ENCODE assay signal across 12 cellular contexts in genomic region chr5:142680605-142681259, GRCh38. TPM values are rescaled to one million over a fixed set of nuclear protein-coding genes. Genes with fewer than 3 reads are reported as not detected.
DNase-seq lines count a peak whose midpoint lies in the region; ATAC-seq and TF ChIP-seq lines count a peak whose summit lies in the region.
"Had no signal": no experiment of that assay in that cellular context is flagged by ENCODE, and none has a peak within 500 bp of the region (broad histone marks: within the 10 kb centered on the region; RNA-seq: fewer than 3 reads in every experiment).

No MANE protein-coding gene starts in this region.

- no peak overlapping the region for H2BK12ac ChIP-seq in mesenchymal stem cell (ENCODE audit: low read length in 2 of 2)

- dilution Hi-C loops in mammary epithelial cell (cut with HindIII; ENCODE audit: low sequenced_read_pairs) = no loop called here

- no peaks in the 10 kb centered on the region for H3K9me3 Mint-ChIP-seq in activated CD4-positive, alpha-beta memory T cell treated with anti-CD3 and anti-CD28 coated beads for 36 hours
- no peaks in the 10 kb centered on the region for H3K9me3 Mint-ChIP-seq in activated CD8-positive, alpha-beta memory T cell treated with anti-CD3 and anti-CD28 coated beads, Interleukin-2, amount 10 ng/mL, durations not matched to agents 7 days and 5 days (ENCODE audit: low read depth)
- no peaks in the 10 kb centered on the region for H3K9me3 Mint-ChIP-seq in naive thymus-derived CD8-positive, alpha-beta T cell

- H3K4me3 Mint-ChIP-seq in activated CD4-positive, alpha-beta memory T cell treated with anti-CD3 and anti-CD28 coated beads for 36 hours = no peak overlapping the region
- H3K4me3 Mint-ChIP-seq in activated CD8-positive, alpha-beta memory T cell treated with anti-CD3 and anti-CD28 coated beads, Interleukin-2, amount 10 ng/mL, durations not matched to agents 7 days and 5 days = no peak overlapping the region
- no peak overlapping the region for H3K4me3 Mint-ChIP-seq in naive thymus-derived CD8-positive, alpha-beta T cell
- H3K4me3 Mint-ChIP-seq: activated CD4-positive, alpha-beta T cell treated with anti-CD3 and anti-CD28 coated beads for 36 hours; activated naive CD8-positive, alpha-beta T cell had no signal

- H3K4me1 ChIP-seq in mammary epithelial cell (ENCODE audit: insufficient read depth, low read length) (peaks cover 44% of the 10 kb centered on the region), mesenchymal stem cell (ENCODE audit: control insufficient read depth, insufficient read depth, low read depth, low read length) (peaks cover 10% of the 10 kb centered on the region)

- peaks cover 3% of the 10 kb centered on the region for H3K79me2 ChIP-seq in mammary epithelial cell (ENCODE audit: insufficient read depth, low read length)

- H3K14ac ChIP-seq in mesenchymal stem cell (ENCODE audit: low read length in 2 of 2) = no peak overlapping the region

- BruUV-seq in mammary epithelial cell (replicated peaks; lab: Mats Ljungman, UMichigan) = no TSS peak

- no peak overlapping the region for H3K18ac ChIP-seq in mesenchymal stem cell (ENCODE audit: low read depth in 1 of 2, low read length in 2 of 2)

- no peak overlapping the region for H3K23ac ChIP-seq in mesenchymal stem cell (ENCODE audit: low read length in 2 of 2)

- H2BK15ac ChIP-seq in mesenchymal stem cell (ENCODE audit: low read depth, poor library complexity, severe bottlenecking) = no peak overlapping the region

- TF ChIP-seq CTCF in mammary epithelial cell (conservative IDR thresholded peaks at IDR 0.05 in 1 of 2, IDR thresholded peaks at IDR 0.05 in 1 of 2; ENCODE audit: extremely low read depth in 1 of 2, insufficient read depth in 1 of 2, low read depth in 1 of 2, low read length in 2 of 2) = no peak

- CTCF ChIA-PET in mammary epithelial cell (lab: Charles Lee; ENCODE audit: low non-redundant PET) = no interaction called here
- CTCF ChIA-PET in activated CD4-positive, alpha-beta memory T cell treated with anti-CD3 and anti-CD28 coated beads for 36 hours (lab: Charles Lee) = interaction anchor here (1.3 kb wide), 1 partner anchor 25 kb away, joined by 5 read pairs; no protein-coding TSS in a partner anchor
- CTCF ChIA-PET in activated CD8-positive, alpha-beta memory T cell treated with anti-CD3 and anti-CD28 coated beads, Interleukin-2, amount 10 ng/mL, durations not matched to agents 7 days and 5 days (lab: Charles Lee) = no interaction called here

- H2AFZ ChIP-seq in mammary epithelial cell (ENCODE audit: low read depth, low read length) = no peak overlapping the region
- H2AFZ ChIP-seq in mesenchymal stem cell (ENCODE audit: low read depth, low read length) = no peak overlapping the region

- no peak for ATAC-seq in activated CD8-positive, alpha-beta memory T cell treated with anti-CD3 and anti-CD28 coated beads, Interleukin-2, amount 10 ng/mL, durations not matched to agents 7 days and 5 days
- ATAC-seq in naive thymus-derived CD8-positive, alpha-beta T cell = no peak
- ATAC-seq: activated CD4-positive, alpha-beta T cell treated with anti-CD3 and anti-CD28 coated beads for 36 hours; right cardiac atrium had no signal

- H3K27ac ChIP-seq in mammary epithelial cell (ENCODE audit: insufficient read depth, low read depth, low read length) = peak overlapping the region; percentile 60
- H3K27ac ChIP-seq in mesenchymal stem cell (ENCODE audit: low read length, poor library complexity, severe bottlenecking) = peak overlapping the region; percentile 16

- H2BK120ac ChIP-seq in mesenchymal stem cell (ENCODE audit: low read depth, low read length) = no peak overlapping the region

- H3K27me3 ChIP-seq in MG63 (no peaks in the 10 kb centered on the region), mammary epithelial cell (ENCODE audit: insufficient read depth, low read length) (no peaks in the 10 kb centered on the region), mesenchymal stem cell (ENCODE audit: control insufficient read depth in 1 of 2, insufficient read depth in 1 of 2, low read length in 2 of 2) (no peaks in the 10 kb centered on the region)

- no peak overlapping the region for H4K8ac ChIP-seq in mesenchymal stem cell (ENCODE audit: low read length)

- 34% methylated on average over 5 of the region's 5 CpGs for WGBS in mammary epithelial cell (ENCODE audit: low coverage, missing lambda C conversion rate)
- 83% methylated on average over 3 of the region's 5 CpGs for WGBS in mesenchymal stem cell

- no peaks in the 10 kb centered on the region for H3K9me3 ChIP-seq in MG63
- H3K9me3 ChIP-seq in mammary epithelial cell (replicated peaks; ENCODE audit: insufficient read depth, low read length) = no peaks in the 10 kb centered on the region
- H3K9me3 ChIP-seq in mesenchymal stem cell (ENCODE audit: control insufficient read depth, low read length) = no peaks in the 10 kb centered on the region

- no peak overlapping the region for H3K4me3 ChIP-seq in MG63
- H3K4me3 ChIP-seq in mammary epithelial cell (replicated peaks in 1 of 3; ENCODE audit: insufficient read depth in 1 of 3, low read depth in 2 of 3, low read length in 3 of 3) = no peak overlapping the region
- no peak overlapping the region for H3K4me3 ChIP-seq in mesenchymal stem cell (ENCODE audit: insufficient read depth in 1 of 2, low read depth in 1 of 2, low read length in 2 of 2)

- no peaks in the 10 kb centered on the region for H3K36me3 Mint-ChIP-seq in activated CD4-positive, alpha-beta memory T cell treated with anti-CD3 and anti-CD28 coated beads for 36 hours
- H3K36me3 Mint-ChIP-seq in activated CD8-positive, alpha-beta memory T cell treated with anti-CD3 and anti-CD28 coated beads, Interleukin-2, amount 10 ng/mL, durations not matched to agents 7 days and 5 days = no peaks in the 10 kb centered on the region
- no peaks in the 10 kb centered on the region for H3K36me3 Mint-ChIP-seq in naive thymus-derived CD8-positive, alpha-beta T cell
- H3K36me3 Mint-ChIP-seq: activated naive CD8-positive, alpha-beta T cell had no signal

- H2AK5ac ChIP-seq in mesenchymal stem cell (ENCODE audit: low read length, severe bottlenecking) = no peak overlapping the region

- in situ Hi-C loops in mammary epithelial cell (cut with MboI; ENCODE audit: low sequenced_read_pairs in 2 of 2) = no loop called here

- no peak overlapping the region for H3K27ac Mint-ChIP-seq in activated CD4-positive, alpha-beta memory T cell treated with anti-CD3 and anti-CD28 coated beads for 36 hours
- H3K27ac Mint-ChIP-seq in activated CD8-positive, alpha-beta memory T cell treated with anti-CD3 and anti-CD28 coated beads, Interleukin-2, amount 10 ng/mL, durations not matched to agents 7 days and 5 days = no peak overlapping the region
- H3K27ac Mint-ChIP-seq in naive thymus-derived CD8-positive, alpha-beta T cell = no peak overlapping the region
- H3K27ac Mint-ChIP-seq: activated CD4-positive, alpha-beta T cell treated with anti-CD3 and anti-CD28 coated beads for 36 hours; activated naive CD8-positive, alpha-beta T cell had no signal

- no peaks in the 10 kb centered on the region for H3K4me1 Mint-ChIP-seq in activated CD4-positive, alpha-beta memory T cell treated with anti-CD3 and anti-CD28 coated beads for 36 hours (ENCODE audit: low read depth)
- no peaks in the 10 kb centered on the region for H3K4me1 Mint-ChIP-seq in activated CD8-positive, alpha-beta memory T cell treated with anti-CD3 and anti-CD28 coated beads, Interleukin-2, amount 10 ng/mL, durations not matched to agents 7 days and 5 days
- no peaks in the 10 kb centered on the region for H3K4me1 Mint-ChIP-seq in naive thymus-derived CD8-positive, alpha-beta T cell
- H3K4me1 Mint-ChIP-seq: activated CD4-positive, alpha-beta T cell treated with anti-CD3 and anti-CD28 coated beads for 36 hours had no signal

- POLR2A ChIA-PET in activated CD4-positive, alpha-beta memory T cell treated with anti-CD3 and anti-CD28 coated beads for 36 hours (lab: Charles Lee) = no interaction called here
- POLR2A ChIA-PET in naive thymus-derived CD8-positive, alpha-beta T cell (lab: Charles Lee) = interaction anchor here (0.6 kb wide), 1 partner anchor 328 kb away, joined by 3 read pairs; no protein-coding TSS in a partner anchor

- peak; percentile 98 for DNase-seq in DMS53 (lab: John Stamatoyannopoulos, UW)
- DNase-seq in MG63 = peak; percentile 53
- peak; percentile 96 for DNase-seq in mammary epithelial cell
- peak; percentile 36 for DNase-seq in mesenchymal stem cell
- no peak for DNase-seq in activated CD4-positive, alpha-beta memory T cell treated with anti-CD3 and anti-CD28 coated beads for 36 hours
- DNase-seq in activated CD8-positive, alpha-beta memory T cell treated with anti-CD3 and anti-CD28 coated beads, Interleukin-2, amount 10 ng/mL, durations not matched to agents 7 days and 5 days = no peak
- no peak for DNase-seq in naive thymus-derived CD8-positive, alpha-beta T cell
- DNase-seq in SKM-1 (lab: John Stamatoyannopoulos, UW; ENCODE audit: unreplicated experiment) = no peak
- DNase-seq: activated CD4-positive, alpha-beta T cell treated with anti-CD3 and anti-CD28 coated beads for 36 hours; MM.1S; right cardiac atrium had no signal

- H3K9ac ChIP-seq in mammary epithelial cell (ENCODE audit: insufficient read depth, low read length) (peak overlapping the region; percentile 56), mesenchymal stem cell (ENCODE audit: low read length) (no peak overlapping the region)

- H2BK5ac ChIP-seq in mesenchymal stem cell (ENCODE audit: low read depth, low read length, poor library complexity, severe bottlenecking) = no peak overlapping the region

- H3K4me2 ChIP-seq in mammary epithelial cell (ENCODE audit: insufficient read depth, low read depth, low read length) (peak overlapping the region; percentile 63), mesenchymal stem cell (ENCODE audit: low read length, poor library complexity, severe bottlenecking) (no peak overlapping the region)

- no peaks in the 10 kb centered on the region for H3K27me3 Mint-ChIP-seq in activated CD4-positive, alpha-beta memory T cell treated with anti-CD3 and anti-CD28 coated beads for 36 hours
- peaks cover 8% of the 10 kb centered on the region for H3K27me3 Mint-ChIP-seq in activated CD8-positive, alpha-beta memory T cell treated with anti-CD3 and anti-CD28 coated beads, Interleukin-2, amount 10 ng/mL, durations not matched to agents 7 days and 5 days
- H3K27me3 Mint-ChIP-seq in naive thymus-derived CD8-positive, alpha-beta T cell = peaks cover 0 to 2% (median 0%) of the 10 kb centered on the region in 5 donors
- H3K27me3 Mint-ChIP-seq: activated CD4-positive, alpha-beta T cell treated with anti-CD3 and anti-CD28 coated beads for 36 hours; activated naive CD8-positive, alpha-beta T cell had no signal

- H4K20me1 ChIP-seq in mammary epithelial cell (ENCODE audit: insufficient read depth, low read length) = no peaks in the 10 kb centered on the region

- H3K36me3 ChIP-seq in MG63 (no peaks in the 10 kb centered on the region), mammary epithelial cell (ENCODE audit: insufficient read depth, low read length) (no peaks in the 10 kb centered on the region), mesenchymal stem cell (ENCODE audit: control insufficient read depth in 1 of 2, insufficient read depth in 2 of 2, low read depth in 1 of 2, low read length in 2 of 2) (no peaks in the 10 kb centered on the region)

- intact Hi-C loops in mammary epithelial cell (cut with micrococcal nuclease) = no loop called here
- intact Hi-C loops in activated CD4-positive, alpha-beta memory T cell treated with anti-CD3 and anti-CD28 coated beads for 36 hours (cut with micrococcal nuclease) = no loop called here

- no peak overlapping the region for H3K4ac ChIP-seq in mesenchymal stem cell (ENCODE audit: low read depth in 1 of 2, low read length in 2 of 2)

- no peaks in the 10 kb centered on the region for H3K79me1 ChIP-seq in mesenchymal stem cell (replicated peaks; ENCODE audit: low read length, poor library complexity, severe bottlenecking)

- no peak overlapping the region for H4K91ac ChIP-seq in mesenchymal stem cell (ENCODE audit: low read length)

RNA-seq across cellular contexts. Expression of gene FGF1, which starts 5.2 kb away (rescaled TPM):
- 0.57 and 1.1 TPM in 2 replicates for total RNA-seq in MG63 (2014; rRNA removed; shearing (Covaris generic); ENCODE audit: low replicate concordance)
- 10 to 100 TPM in 1 of 2 donors, 1 to 10 TPM in 1; 7.9 to 22.5 TPM for total RNA-seq in mammary epithelial cell
- polyA plus RNA-seq in mammary epithelial cell = 5.0 TPM
- 8.9 TPM for polyA minus RNA-seq in mammary epithelial cell
- polyA plus RNA-seq in mesenchymal stem cell (2013, experiment 1 of 2) = 1.3 TPM
- polyA plus RNA-seq in mesenchymal stem cell (2013, experiment 2 of 2) = 1.8 TPM
- not detected for total RNA-seq in activated CD4-positive, alpha-beta memory T cell treated with anti-CD3 and anti-CD28 coated beads for 36 hours
- total RNA-seq in activated CD8-positive, alpha-beta memory T cell treated with anti-CD3 and anti-CD28 coated beads, Interleukin-2, amount 10 ng/mL, durations not matched to agents 7 days and 5 days = not detected
- total RNA-seq in naive thymus-derived CD8-positive, alpha-beta T cell = not detected
- not detected for polyA plus RNA-seq in naive thymus-derived CD8-positive, alpha-beta T cell
- total RNA-seq: activated CD4-positive, alpha-beta T cell treated with anti-CD3 and anti-CD28 coated beads for 36 hours had no signal

Comparison
In these comparisons a context has a peak if more than half of its experiments do, and no peak if none do; other contexts are left out.
1. DNase-seq: peak in DMS53 (single experiment), MG63 (single experiment), mammary epithelial cell (single experiment) and mesenchymal stem cell (single experiment); none in activated CD4-positive, alpha-beta memory T cell treated with anti-CD3 and anti-CD28 coated beads for 36 hours (single experiment), activated CD8-positive, alpha-beta memory T cell treated with anti-CD3 and anti-CD28 coated beads, Interleukin-2, amount 10 ng/mL, durations not matched to agents 7 days and 5 days (single experiment), naive thymus-derived CD8-positive, alpha-beta T cell (0 of 10) and SKM-1 (single experiment).